In the genomic region with DNA sequence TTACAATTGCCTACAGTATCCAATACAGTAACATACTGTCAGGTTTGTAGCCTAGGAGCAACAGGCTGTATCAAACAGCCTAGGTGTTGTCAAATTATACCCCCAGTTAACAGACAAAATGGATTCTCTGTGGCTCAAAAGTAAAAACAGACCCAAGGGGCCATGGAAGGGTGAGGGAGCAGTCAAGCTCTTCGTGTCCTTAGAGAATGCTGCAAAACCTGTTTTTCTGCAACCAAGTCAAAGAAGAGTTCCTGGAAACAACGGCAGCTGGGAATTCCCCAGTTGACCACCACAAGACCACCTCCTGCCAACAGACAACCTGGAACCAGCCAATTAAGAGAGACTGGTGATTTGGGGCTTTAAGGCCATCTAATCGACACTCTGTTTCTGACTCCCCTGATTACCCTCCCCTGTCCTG, we compare ENCODE assay signal across 20 cellular contexts. TPM values are rescaled to one million over a fixed set of nuclear protein-coding genes. Genes with fewer than 3 reads are reported as not detected.
DNase-seq lines count a peak whose midpoint lies in the region; ATAC-seq and TF ChIP-seq lines count a peak whose summit lies in the region.
"Had no signal": no experiment of that assay in that cellular context is flagged by ENCODE, and none has a peak within 500 bp of the region (broad histone marks: within the 10 kb centered on the region; RNA-seq: fewer than 3 reads in every experiment).

No MANE protein-coding gene starts in this region.

- H3K27ac ChIP-seq in hepatocyte (peak overlapping the region; percentile 64), mucosa of rectum (ENCODE audit: low read depth in 2 of 2, low read length in 2 of 2) (peak overlapping the region; percentile 71 to 74)
- H3K27ac ChIP-seq: SJCRH30, uterus had no signal

- H4K20me1 ChIP-seq in hepatocyte (ENCODE audit: insufficient read depth, poor library complexity, severe bottlenecking) = no peaks in the 10 kb centered on the region

- no peaks in the 10 kb centered on the region for H3K9me3 Mint-ChIP-seq in Caco-2 (ENCODE audit: unreplicated experiment)
- no peaks in the 10 kb centered on the region for H3K9me3 Mint-ChIP-seq in natural killer cell treated with Interleukin-12 subunit alpha and Interleukin-12 subunit beta and Interleukin-15 and Interleukin-18, amount 100 ng/mL, for 72 hours
- H3K9me3 Mint-ChIP-seq: activated naive CD8-positive, alpha-beta T cell treated with anti-CD3 and anti-CD28 coated beads, Interleukin-2, amount 10 ng/mL, durations not matched to agents 7 days and 5 days; activated T-helper 1 cell treated with anti-CD3 and anti-CD28 coated beads, Interleukin-12 subunit alpha, Interleukin-12 subunit beta, Interleukin-2, Interleukin-4 antibody, amounts not matched to agents 30 ng/mL and 10 ng/mL and 1 ng/mL, durations not matched to agents 14 hours and 24 hours and 36 hours; HFFc6; stimulated activated naive CD8-positive, alpha-beta T cell treated with anti-CD3 and anti-CD28 coated beads, Interleukin-15, Interleukin-2, amounts not matched to agents 100 ng/mL and 50 ng/mL, for 24 hours had no signal

- POLR2A ChIA-PET in Caco-2 (lab: Charles Lee) = interaction anchor here (0.5 to 1.4 kb wide), 3 partner anchors 11 to 47 kb away, joined by 3 to 10 read pairs (median 4); a partner anchor contains a TSS

- H3K4me3 ChIP-seq in Caco-2 (ENCODE audit: low read depth, low read length) (no peak overlapping the region), hepatocyte (no peak overlapping the region), mucosa of rectum (ENCODE audit: low read length in 2 of 2) (no peak overlapping the region)
- H3K4me3 ChIP-seq: SJCRH30, uterus had no signal

- no TSS peak for BruUV-seq in Caco-2 (replicated peaks; lab: Mats Ljungman, UMichigan)

- no peak for ATAC-seq in HG03135 (IDR thresholded peaks at IDR 0.05; ENCODE audit: unreplicated experiment)
- no peak for ATAC-seq in natural killer cell treated with Interleukin-12 subunit alpha and Interleukin-12 subunit beta and Interleukin-15 and Interleukin-18, amount 100 ng/mL, for 72 hours
- ATAC-seq: T-helper 17 cell had no signal

- H3K9me2 ChIP-seq in hepatocyte (replicated peaks; ENCODE audit: insufficient read depth) = no peaks in the 10 kb centered on the region

- peak overlapping the region; percentile 91 for H3K27ac Mint-ChIP-seq in Caco-2 (ENCODE audit: unreplicated experiment)
- H3K27ac Mint-ChIP-seq in natural killer cell treated with Interleukin-12 subunit alpha and Interleukin-12 subunit beta and Interleukin-15 and Interleukin-18, amount 100 ng/mL, for 72 hours = no peak overlapping the region
- H3K27ac Mint-ChIP-seq: activated naive CD8-positive, alpha-beta T cell treated with anti-CD3 and anti-CD28 coated beads, Interleukin-2, amount 10 ng/mL, durations not matched to agents 7 days and 5 days; activated T-helper 1 cell treated with anti-CD3 and anti-CD28 coated beads, Interleukin-12 subunit alpha, Interleukin-12 subunit beta, Interleukin-2, Interleukin-4 antibody, amounts not matched to agents 30 ng/mL and 10 ng/mL and 1 ng/mL, durations not matched to agents 14 hours and 24 hours and 36 hours; HFFc6; stimulated activated naive CD8-positive, alpha-beta T cell treated with anti-CD3 and anti-CD28 coated beads, Interleukin-15, Interleukin-2, amounts not matched to agents 100 ng/mL and 50 ng/mL, for 24 hours; T-helper 17 cell had no signal

- peak; percentile 68 for DNase-seq in Caco-2
- DNase-seq in NCI-H1048 (lab: John Stamatoyannopoulos, UW) = peak; percentile 10
- DNase-seq in hepatocyte (ENCODE audit: low spot score) = peak; percentile 43
- no peak for DNase-seq in midbrain (lab: John Stamatoyannopoulos, UW)
- no peak for DNase-seq in NCI-H69 (lab: John Stamatoyannopoulos, UW)
- DNase-seq in natural killer cell treated with Interleukin-12 subunit alpha and Interleukin-12 subunit beta and Interleukin-15 and Interleukin-18, amount 100 ng/mL, for 72 hours (ENCODE audit: low spot score) = no peak
- DNase-seq: activated naive CD8-positive, alpha-beta T cell treated with anti-CD3 and anti-CD28 coated beads, Interleukin-2, amount 10 ng/mL, durations not matched to agents 7 days and 5 days; EL; HFFc6; hippocampal formation; NCI-H1694 treated with DMSO at 0.1 percent for 48 hours; NCI-H510A treated with DMSO at 0.1 percent for 48 hours; right cardiac atrium; T-helper 17 cell; uterus had no signal

- H3K27me3 Mint-ChIP-seq in Caco-2 (ENCODE audit: insufficient read depth, unreplicated experiment) = no peaks in the 10 kb centered on the region
- H3K27me3 Mint-ChIP-seq in natural killer cell treated with Interleukin-12 subunit alpha and Interleukin-12 subunit beta and Interleukin-15 and Interleukin-18, amount 100 ng/mL, for 72 hours = peaks cover 0 to 4% of the 10 kb centered on the region in 2 donors
- H3K27me3 Mint-ChIP-seq: activated naive CD8-positive, alpha-beta T cell treated with anti-CD3 and anti-CD28 coated beads, Interleukin-2, amount 10 ng/mL, durations not matched to agents 7 days and 5 days; stimulated activated naive CD8-positive, alpha-beta T cell treated with anti-CD3 and anti-CD28 coated beads, Interleukin-15, Interleukin-2, amounts not matched to agents 100 ng/mL and 50 ng/mL, for 24 hours; T-helper 17 cell had no signal

- WGBS in hepatocyte (ENCODE audit: low lambda C conversion rate, missing lambda C conversion rate) = 19% methylated on average over 3 of the region's 3 CpGs

- peak overlapping the region; percentile 31 for H3K4me2 ChIP-seq in hepatocyte

- TF ChIP-seq CTCF in Caco-2 (IDR thresholded peaks at IDR 0.05; ENCODE audit: insufficient read depth in 1 of 2, low read depth in 1 of 2, low read length in 1 of 2, severe bottlenecking in 1 of 2, unreplicated experiment in 1 of 2) (no peak), hepatocyte (IDR thresholded peaks at IDR 0.05; ENCODE audit: poor library complexity) (no peak)

- peak overlapping the region; percentile 19 for H2AFZ ChIP-seq in hepatocyte

- intact Hi-C loops in Caco-2 (cut with micrococcal nuclease; ENCODE audit: unreplicated experiment) = loop anchor here (2.0 to 10.0 kb wide), 4 partner anchors 33 to 383 kb away; a partner anchor contains a TSS

- H3K9ac ChIP-seq in mucosa of rectum (ENCODE audit: low read depth in 1 of 2, low read length in 2 of 2) = peak overlapping the region in 1 of 2 donors; percentile 29

- peaks cover 49% of the 10 kb centered on the region for H3K4me1 Mint-ChIP-seq in Caco-2 (ENCODE audit: low read depth, unreplicated experiment)
- H3K4me1 Mint-ChIP-seq in natural killer cell treated with Interleukin-12 subunit alpha and Interleukin-12 subunit beta and Interleukin-15 and Interleukin-18, amount 100 ng/mL, for 72 hours (ENCODE audit: low read depth in 2 of 2) = peaks cover 17 to 28% of the 10 kb centered on the region in 2 donors

- H3K27me3 ChIP-seq in Caco-2 (replicated peaks; ENCODE audit: control insufficient read depth, insufficient read depth, low read length) (no peaks in the 10 kb centered on the region), hepatocyte (no peaks in the 10 kb centered on the region), mucosa of rectum (ENCODE audit: control insufficient read depth in 2 of 2, insufficient read depth in 2 of 2, low read length in 2 of 2) (no peaks in the 10 kb centered on the region)
- H3K27me3 ChIP-seq: SJCRH30, uterus had no signal

- peaks cover 60% of the 10 kb centered on the region for H3K4me1 ChIP-seq in Caco-2
- peaks cover 36% of the 10 kb centered on the region for H3K4me1 ChIP-seq in hepatocyte (ENCODE audit: insufficient read depth)
- peaks cover 26 to 32% of the 10 kb centered on the region in 2 donors for H3K4me1 ChIP-seq in mucosa of rectum (ENCODE audit: control insufficient read depth in 2 of 2, insufficient read depth in 2 of 2, low read length in 2 of 2)
- H3K4me1 ChIP-seq: uterus had no signal

- no peaks in the 10 kb centered on the region for H3K79me2 ChIP-seq in hepatocyte

- H3K4me3 Mint-ChIP-seq in Caco-2 (ENCODE audit: unreplicated experiment) = peak overlapping the region; percentile 71
- H3K4me3 Mint-ChIP-seq in natural killer cell treated with Interleukin-12 subunit alpha and Interleukin-12 subunit beta and Interleukin-15 and Interleukin-18, amount 100 ng/mL, for 72 hours = no peak overlapping the region
- H3K4me3 Mint-ChIP-seq: activated naive CD8-positive, alpha-beta T cell treated with anti-CD3 and anti-CD28 coated beads, Interleukin-2, amount 10 ng/mL, durations not matched to agents 7 days and 5 days; activated T-helper 1 cell treated with anti-CD3 and anti-CD28 coated beads, Interleukin-12 subunit alpha, Interleukin-12 subunit beta, Interleukin-2, Interleukin-4 antibody, amounts not matched to agents 30 ng/mL and 10 ng/mL and 1 ng/mL, durations not matched to agents 14 hours and 24 hours and 36 hours; HFFc6; stimulated activated naive CD8-positive, alpha-beta T cell treated with anti-CD3 and anti-CD28 coated beads, Interleukin-15, Interleukin-2, amounts not matched to agents 100 ng/mL and 50 ng/mL, for 24 hours; T-helper 17 cell had no signal

- no peaks in the 10 kb centered on the region for H3K36me3 Mint-ChIP-seq in Caco-2 (ENCODE audit: insufficient read depth, unreplicated experiment)
- H3K36me3 Mint-ChIP-seq in natural killer cell treated with Interleukin-12 subunit alpha and Interleukin-12 subunit beta and Interleukin-15 and Interleukin-18, amount 100 ng/mL, for 72 hours = no peaks in the 10 kb centered on the region
- H3K36me3 Mint-ChIP-seq: activated naive CD8-positive, alpha-beta T cell treated with anti-CD3 and anti-CD28 coated beads, Interleukin-2, amount 10 ng/mL, durations not matched to agents 7 days and 5 days had no signal

- H3K36me3 ChIP-seq in Caco-2 (ENCODE audit: control insufficient read depth, insufficient read depth, low read length) = no peaks in the 10 kb centered on the region
- no peaks in the 10 kb centered on the region for H3K36me3 ChIP-seq in hepatocyte (replicated peaks; ENCODE audit: insufficient read depth, low read depth)
- no peaks in the 10 kb centered on the region for H3K36me3 ChIP-seq in mucosa of rectum (ENCODE audit: control insufficient read depth in 2 of 2, insufficient read depth in 2 of 2, low read length in 2 of 2)
- H3K36me3 ChIP-seq: SJCRH30, uterus had no signal

- H3K9me3 ChIP-seq in Caco-2 (no peaks in the 10 kb centered on the region), hepatocyte (ENCODE audit: low read depth) (no peaks in the 10 kb centered on the region), mucosa of rectum (ENCODE audit: control insufficient read depth in 2 of 2, low read length in 2 of 2) (no peaks in the 10 kb centered on the region)
- H3K9me3 ChIP-seq: SJCRH30, uterus had no signal

- CTCF ChIA-PET in Caco-2 (lab: Charles Lee) = interaction anchor here (1.0 kb wide), 1 partner anchor 11 kb away, joined by 4 read pairs; a partner anchor contains a TSS

RNA-seq across cellular contexts. Expression of a gene that starts 11.1 kb away (rescaled TPM):
- 56.0 and 62.2 TPM in 2 replicates for total RNA-seq in Caco-2 (2022)
- 20.7 and 22.7 TPM in 2 replicates for total RNA-seq in hepatocyte
- polyA plus RNA-seq in hepatocyte = 16.3 and 17.3 TPM in 2 replicates
- 10 to 100 TPM; 54.3 to 55.9 TPM for total RNA-seq in natural killer cell treated with Interleukin-12 subunit alpha and Interleukin-12 subunit beta and Interleukin-15 and Interleukin-18, amount 100 ng/mL, for 72 hours

RNA-seq across cellular contexts. Expression of a gene that starts 45.7 kb away (rescaled TPM):
- 140 and 155 TPM in 2 replicates for total RNA-seq in Caco-2 (2022)
- total RNA-seq in hepatocyte = 69.8 and 75.2 TPM in 2 replicates
- polyA plus RNA-seq in hepatocyte = 110 and 119 TPM in 2 replicates
- 100 to 1,000 TPM; 131 to 188 TPM for total RNA-seq in natural killer cell treated with Interleukin-12 subunit alpha and Interleukin-12 subunit beta and Interleukin-15 and Interleukin-18, amount 100 ng/mL, for 72 hours

Comparison
In these comparisons a context has a peak if more than half of its experiments do, and no peak if none do; other contexts are left out.
1. DNase-seq: peak in Caco-2 (2 of 2), NCI-H1048 (single experiment) and hepatocyte (single experiment); none in midbrain (single experiment), NCI-H69 (single experiment) and natural killer cell treated with Interleukin-12 subunit alpha and Interleukin-12 subunit beta and Interleukin-15 and Interleukin-18, amount 100 ng/mL, for 72 hours (single experiment).